8 cellular contexts compared by ENCODE assay signal in the genomic region with DNA sequence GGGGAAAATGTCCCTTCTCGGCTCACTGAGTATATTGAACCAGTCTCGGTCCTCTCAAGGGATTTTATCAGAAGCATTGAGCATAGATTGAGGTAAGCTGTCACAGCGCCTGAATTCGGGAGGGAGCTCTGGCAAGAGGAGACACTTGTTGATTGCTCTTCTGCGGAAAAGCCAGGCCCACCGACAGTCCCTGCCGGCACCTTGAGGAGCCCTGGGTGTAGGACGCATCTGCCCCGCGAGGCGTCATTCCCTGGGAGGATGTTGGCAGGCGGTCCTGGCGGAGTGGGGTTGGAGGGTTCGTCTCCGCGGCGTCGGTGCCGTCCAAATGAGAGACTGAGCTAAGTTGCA. TPM values are rescaled to one million over a fixed set of nuclear protein-coding genes. Genes with fewer than 3 reads are reported as not detected.
A peak's percentile ranks its signal among the peaks of the same experiment; 100 is the strongest.
DNase-seq lines count a peak whose midpoint lies in the region; ATAC-seq and TF ChIP-seq lines count a peak whose summit lies in the region.

No MANE protein-coding gene starts in this region.

- H3K9me3 ChIP-seq in neuron (ENCODE audit: low read length) (no peaks in the 10 kb centered on the region), upper lobe of left lung (no peaks in the 10 kb centered on the region)

- DNase-seq in NCI-H748 (lab: John Stamatoyannopoulos, UW; ENCODE audit: unreplicated experiment) (peak; percentile 63), NCI-H748 treated with DMSO at 0.1 percent for 48 hours (lab: John Stamatoyannopoulos, UW) (no peak), OCI-M1 (lab: John Stamatoyannopoulos, UW) (peak; percentile 71), globus pallidus (ENCODE audit: low spot score) (peak; percentile 42), upper lobe of left lung (peak; percentile 51 to 83)

- peak overlapping the region; percentile 90 to 97 (median 94) for H3K27ac ChIP-seq in upper lobe of left lung

- no peak for TF ChIP-seq POLR2A in upper lobe of left lung (IDR thresholded peaks at IDR 0.05)

- H3K27me3 Mint-ChIP-seq in activated naive CD4-positive, alpha-beta T cell treated with anti-CD3 and anti-CD28 coated beads, Interleukin-2, amount 50 U/mL, for 24 hours, result no peaks in the 10 kb centered on the region

- ATAC-seq in upper lobe of left lung (ENCODE audit: low FRiP score in 2 of 2), result peak; percentile 18 to 37
- no peak for ATAC-seq in GM19328 (IDR thresholded peaks at IDR 0.05; ENCODE audit: unreplicated experiment)

- no peak for TF ChIP-seq EP300 in upper lobe of left lung (IDR thresholded peaks at IDR 0.05)

- H3K9me3 Mint-ChIP-seq in activated naive CD4-positive, alpha-beta T cell treated with anti-CD3 and anti-CD28 coated beads, Interleukin-2, amount 50 U/mL, for 24 hours, result no peaks in the 10 kb centered on the region

- H3K27ac Mint-ChIP-seq in activated naive CD4-positive, alpha-beta T cell treated with anti-CD3 and anti-CD28 coated beads, Interleukin-2, amount 50 U/mL, for 24 hours, result peak overlapping the region; percentile 86

- peaks cover 13% of the 10 kb centered on the region for H3K4me1 ChIP-seq in neuron (ENCODE audit: insufficient read depth, low read length)
- peaks cover 20 to 42% (median 31%) of the 10 kb centered on the region in 4 donors for H3K4me1 ChIP-seq in upper lobe of left lung

- H2AFZ ChIP-seq in neuron (ENCODE audit: low read depth, low read length), result peak overlapping the region; percentile 92

- H3K4me3 Mint-ChIP-seq in activated naive CD4-positive, alpha-beta T cell treated with anti-CD3 and anti-CD28 coated beads, Interleukin-2, amount 50 U/mL, for 24 hours, result peak overlapping the region; percentile 100

- peaks cover 57% of the 10 kb centered on the region for H3K4me1 Mint-ChIP-seq in activated naive CD4-positive, alpha-beta T cell treated with anti-CD3 and anti-CD28 coated beads, Interleukin-2, amount 50 U/mL, for 24 hours

- H3K36me3 ChIP-seq in neuron (ENCODE audit: insufficient read depth, low read length), result no peaks in the 10 kb centered on the region
- peaks cover 0 to 5% (median 0%) of the 10 kb centered on the region in 4 donors for H3K36me3 ChIP-seq in upper lobe of left lung

- TF ChIP-seq CTCF in upper lobe of left lung (IDR thresholded peaks at IDR 0.05), result peak in 1 of 6 experiments; percentile 22

- no peaks in the 10 kb centered on the region for H3K36me3 Mint-ChIP-seq in activated naive CD4-positive, alpha-beta T cell treated with anti-CD3 and anti-CD28 coated beads, Interleukin-2, amount 50 U/mL, for 24 hours

- H3K4me3 ChIP-seq in neuron (ENCODE audit: low read length) (peak overlapping the region; percentile 88), upper lobe of left lung (peak overlapping the region; percentile 88 to 94 (median 89))

- 0 to 1% methylated on average over 18 to 19 of the region's 19 CpGs for WGBS in upper lobe of left lung, 2 donors

- H3K27me3 ChIP-seq in neuron (ENCODE audit: insufficient read depth, low read length) (no peaks in the 10 kb centered on the region), upper lobe of left lung (no peaks in the 10 kb centered on the region)

RNA-seq across cellular contexts. Expression of gene FBXO9, which starts 0.8 kb away (rescaled TPM):
- total RNA-seq in upper lobe of left lung, result 10 to 100 TPM; 56.2 to 98.5 (median 83.0) TPM

RNA-seq across cellular contexts. Expression of gene CILK1, which starts 4.4 kb away (rescaled TPM):
- total RNA-seq in upper lobe of left lung, result 10 to 100 TPM in 3 of 6 donors, 1 to 10 TPM in 3; 9.0 to 25.1 (median 10.3) TPM
